In the genomic region with DNA sequence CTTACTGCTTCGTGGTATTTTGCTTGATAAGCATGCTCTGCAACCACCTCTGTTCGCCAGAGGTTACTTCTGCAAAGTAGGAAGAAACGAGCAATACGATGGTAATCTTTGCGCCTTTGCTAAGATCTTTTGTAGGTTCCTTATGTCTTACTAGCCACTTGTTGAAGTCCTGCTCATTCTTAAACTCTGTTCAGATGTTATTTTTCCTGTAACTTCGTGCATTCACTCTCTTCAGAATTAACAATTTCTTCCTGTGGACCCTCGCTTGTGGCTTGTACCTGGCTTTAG, we compare ENCODE assay signal across 8 cellular contexts. TPM values are rescaled to one million over a fixed set of nuclear protein-coding genes. Genes with fewer than 3 reads are reported as not detected.
A peak's percentile ranks its signal among the peaks of the same experiment; 100 is the strongest.
DNase-seq lines count a peak whose midpoint lies in the region; ATAC-seq and TF ChIP-seq lines count a peak whose summit lies in the region.

No MANE protein-coding gene starts in this region.

- no peak for ATAC-seq in GM18861 (IDR thresholded peaks at IDR 0.05; ENCODE audit: unreplicated experiment)

- no peak overlapping the region for H4K91ac ChIP-seq in H9 (ENCODE audit: insufficient read length, low read depth, low read length)

- no peak overlapping the region for H3K4ac ChIP-seq in H9 (ENCODE audit: low read depth, low read length)

- H2AFZ ChIP-seq in H9 (ENCODE audit: low read length) (no peak overlapping the region), fibroblast of lung (ENCODE audit: low read length) (peak overlapping the region; percentile 91)

- H2BK20ac ChIP-seq in H9 (ENCODE audit: low read depth, low read length, poor library complexity, severe bottlenecking): no peak overlapping the region

- H3K4me3 Mint-ChIP-seq in H9: peak overlapping the region; percentile 98 to 99

- WGBS in H9 (ENCODE audit: extremely low coverage, insufficient read length, low lambda C conversion rate): no CpG with 5 or more reads among the region's 7 CpGs

- H3K4me1 ChIP-seq in H9 (ENCODE audit: insufficient read depth, low read length) (no peaks in the 10 kb centered on the region), SJSA1 (replicated peaks) (peaks cover 8% of the 10 kb centered on the region), fibroblast of lung (ENCODE audit: control insufficient read depth, extremely low read depth, insufficient read depth, low read length) (no peaks in the 10 kb centered on the region)

- no peak overlapping the region for H3K56ac ChIP-seq in H9 (ENCODE audit: insufficient read length, low read depth, low read length)

- peaks cover 14% of the 10 kb centered on the region for H3K23me2 ChIP-seq in H9 (ENCODE audit: insufficient read length, low read depth, low read length, poor library complexity, severe bottlenecking)

- H3K79me2 ChIP-seq in H9 (ENCODE audit: insufficient read depth, low read length): peaks cover 14% of the 10 kb centered on the region
- H3K79me2 ChIP-seq in fibroblast of lung (ENCODE audit: control insufficient read depth, insufficient read depth, low read length): peaks cover 36% of the 10 kb centered on the region

- H2BK5ac ChIP-seq in H9 (ENCODE audit: insufficient read length, low read length): no peak overlapping the region

- peaks cover 12 to 13% of the 10 kb centered on the region in 2 experiments for H3K9me3 Mint-ChIP-seq in H9

- no peak overlapping the region for H4K5ac ChIP-seq in H9 (ENCODE audit: insufficient read length, low read depth, low read length)

- no peak for TF ChIP-seq CTCF in H9 (conservative IDR thresholded peaks at IDR 0.05)
- TF ChIP-seq CTCF in fibroblast of lung (conservative IDR thresholded peaks at IDR 0.05 in 1 of 2, IDR thresholded peaks at IDR 0.05 in 1 of 2; ENCODE audit: low read depth in 1 of 2, low read length in 2 of 2): no peak
- TF ChIP-seq CTCF in retinal pigment epithelial cell (conservative IDR thresholded peaks at IDR 0.05; ENCODE audit: low read depth, low read length): no peak

- H3K9me3 ChIP-seq in H9 (ENCODE audit: control insufficient read depth, low read depth, low read length) (peaks cover 19% of the 10 kb centered on the region), SJSA1 (replicated peaks) (no peaks in the 10 kb centered on the region), fibroblast of lung (ENCODE audit: control insufficient read depth, insufficient read depth, low read depth, low read length) (no peaks in the 10 kb centered on the region)

- H2BK120ac ChIP-seq in H9 (ENCODE audit: low read depth, low read length, poor library complexity, severe bottlenecking): no peak overlapping the region

- H3T11ph ChIP-seq in H9 (ENCODE audit: low read length): no peak overlapping the region

- H4K20me1 ChIP-seq in H9 (ENCODE audit: control insufficient read depth, insufficient read depth, insufficient read length): no peaks in the 10 kb centered on the region
- no peaks in the 10 kb centered on the region for H4K20me1 ChIP-seq in fibroblast of lung (ENCODE audit: control insufficient read depth, extremely low read depth, insufficient read depth, low read length)

- DNase-seq in DMS53 treated with DMSO at 0.1 percent for 48 hours (lab: John Stamatoyannopoulos, UW; ENCODE audit: unreplicated experiment) (peak; percentile 97), H9 (no peak), SJSA1 (ENCODE audit: low read depth in 1 of 2, low spot score in 2 of 2) (no peak), fibroblast of lung (ENCODE audit: low read depth in 2 of 2) (no peak), retinal pigment epithelial cell (ENCODE audit: low read depth) (no peak), DMS153 treated with DMSO at 0.1 percent for 48 hours (lab: John Stamatoyannopoulos, UW; ENCODE audit: unreplicated experiment) (no peak)
- no peak for DNase-seq in NK-92 treated with Interleukin-12 subunit alpha and Interleukin-12 subunit beta, amount 100 ng/mL, for 24 hours (lab: John Stamatoyannopoulos, UW)

- H3K4me1 Mint-ChIP-seq in H9: peaks cover 12 to 17% of the 10 kb centered on the region in 2 experiments

- H2BK15ac ChIP-seq in H9 (ENCODE audit: low read depth, low read length): no peak overlapping the region

- peak overlapping the region; percentile 97 to 99 (median 97) for H3K27ac Mint-ChIP-seq in H9

- H3K14ac ChIP-seq in H9 (ENCODE audit: insufficient read depth, low read length): no peak overlapping the region

- H3K18ac ChIP-seq in H9 (ENCODE audit: insufficient read length, low read depth, low read length): no peak overlapping the region

- no peak overlapping the region for H3K23ac ChIP-seq in H9 (ENCODE audit: insufficient read length, low read depth, low read length)

- H3K27me3 Mint-ChIP-seq in H9 (ENCODE audit: low read depth): no peaks in the 10 kb centered on the region; the same call in 1 of the 2 replicates

- H2BK12ac ChIP-seq in H9 (ENCODE audit: insufficient read length, low read depth, low read length): no peak overlapping the region

- H4K8ac ChIP-seq in H9 (replicated peaks; ENCODE audit: insufficient read length, low read depth, low read length): no peak overlapping the region

- H3K4me2 ChIP-seq in H9 (ENCODE audit: insufficient read depth, insufficient read length, low read length) (peak overlapping the region; percentile 90), fibroblast of lung (ENCODE audit: extremely low read depth, insufficient read depth, low read length) (peak overlapping the region; percentile 82)

- H2AK5ac ChIP-seq in H9 (ENCODE audit: insufficient read length, low read length): no peak overlapping the region

- H3K27ac ChIP-seq in H9 (ENCODE audit: insufficient read length, low read depth, low read length) (peak overlapping the region; percentile 73), SJSA1 (peak overlapping the region; percentile 81), fibroblast of lung (ENCODE audit: insufficient read depth, low read length) (peak overlapping the region; percentile 100)

- peaks cover 17 to 46% (median 37%) of the 10 kb centered on the region in 3 experiments for H3K36me3 Mint-ChIP-seq in H9 (ENCODE audit: insufficient read depth in 1 of 3, low read depth in 3 of 3)

- H3K79me1 ChIP-seq in H9 (ENCODE audit: insufficient read depth, low read depth, low read length, poor library complexity, severe bottlenecking): peaks cover 5% of the 10 kb centered on the region

- H3K9ac ChIP-seq in H9 (ENCODE audit: extremely low read depth, insufficient read length, low read length): peak overlapping the region; percentile 48
- H3K9ac ChIP-seq in fibroblast of lung (ENCODE audit: insufficient read depth, low read length): peak overlapping the region; percentile 94

- H3K36me3 ChIP-seq in SJSA1 (peaks cover 12% of the 10 kb centered on the region), fibroblast of lung (ENCODE audit: control insufficient read depth, insufficient read depth, low read length) (peaks cover 3% of the 10 kb centered on the region)

- H3K27me3 ChIP-seq in H9 (ENCODE audit: insufficient read depth, low read length): no peaks in the 10 kb centered on the region
- H3K27me3 ChIP-seq in SJSA1 (replicated peaks): no peaks in the 10 kb centered on the region
- no peaks in the 10 kb centered on the region for H3K27me3 ChIP-seq in fibroblast of lung (ENCODE audit: control insufficient read depth, insufficient read depth, low read length)

- H3K4me3 ChIP-seq in SJSA1: peak overlapping the region; percentile 64
- peak overlapping the region; percentile 96 to 97 (median 97) for H3K4me3 ChIP-seq in fibroblast of lung (replicated peaks in 1 of 4; ENCODE audit: control extremely low read depth in 1 of 4, insufficient read depth in 1 of 4, low read depth in 3 of 4, low read length in 4 of 4)
- H3K4me3 ChIP-seq in retinal pigment epithelial cell (ENCODE audit: low read length): peak overlapping the region; percentile 97

RNA-seq across cellular contexts. Expression of gene M6PR, which starts 0.8 kb away (rescaled TPM):
- total RNA-seq in H9 (2021) (153 and 163 TPM in 2 replicates), fibroblast of lung (292 and 338 TPM in 2 replicates)
- 157 and 162 TPM in 2 replicates for total RNA-seq in SJSA1 (2014; rRNA removed; shearing (Covaris generic))
- 102 and 114 TPM in 2 replicates for polyA plus RNA-seq in fibroblast of lung
- 84.4 and 104 TPM in 2 replicates for polyA plus RNA-seq in fibroblast of lung (2012)
- 114 and 207 TPM in 2 replicates for polyA minus RNA-seq in fibroblast of lung (ENCODE audit: low replicate concordance)

RNA-seq across cellular contexts. Expression of gene PHC1, which starts 35.9 kb away (rescaled TPM):
- total RNA-seq in H9 (2021) (558 and 568 TPM in 2 replicates), fibroblast of lung (15.2 and 18.7 TPM in 2 replicates)
- 22.5 and 23.4 TPM in 2 replicates for total RNA-seq in SJSA1 (2014; rRNA removed; shearing (Covaris generic))
- polyA plus RNA-seq in fibroblast of lung: 20.6 and 21.4 TPM in 2 replicates
- 12.1 and 16.3 TPM in 2 replicates for polyA plus RNA-seq in fibroblast of lung (2012)
- polyA minus RNA-seq in fibroblast of lung (ENCODE audit: low replicate concordance): 25.7 and 53.8 TPM in 2 replicates

RNA-seq across cellular contexts. Expression of gene KLRG1, which starts 39.1 kb away (rescaled TPM):
- total RNA-seq in H9 (2021) (2.1 and 2.5 TPM in 2 replicates), fibroblast of lung (1.0 and 1.8 TPM in 2 replicates)
- 0.13 TPM in 1 of 2 replicates, not detected in the other for total RNA-seq in SJSA1 (2014; rRNA removed; shearing (Covaris generic))
- polyA plus RNA-seq in fibroblast of lung: 0.45 and 1.0 TPM in 2 replicates
- polyA plus RNA-seq in fibroblast of lung (2012): 0.38 and 0.48 TPM in 2 replicates
- polyA minus RNA-seq in fibroblast of lung (ENCODE audit: low replicate concordance): not detected in 2 replicates

Comparison
In these comparisons a context has a peak if more than half of its experiments do, and no peak if none do; other contexts are left out.
1. RNA of gene PHC1, which starts 35.9 kb away (total RNA-seq): 558 to 568 TPM in H9; 22.5 to 23.4 TPM in SJSA1 and 15.2 to 18.7 TPM in fibroblast of lung; every median in the first group is over 10 times any median in the second.
2. Peak in every context shown above with its lines, with median percentiles within 50 percentile points of each other: H3K27ac ChIP-seq and H3K4me3 ChIP-seq.